ENCODE assay signal across 27 cellular contexts in the genomic region with DNA sequence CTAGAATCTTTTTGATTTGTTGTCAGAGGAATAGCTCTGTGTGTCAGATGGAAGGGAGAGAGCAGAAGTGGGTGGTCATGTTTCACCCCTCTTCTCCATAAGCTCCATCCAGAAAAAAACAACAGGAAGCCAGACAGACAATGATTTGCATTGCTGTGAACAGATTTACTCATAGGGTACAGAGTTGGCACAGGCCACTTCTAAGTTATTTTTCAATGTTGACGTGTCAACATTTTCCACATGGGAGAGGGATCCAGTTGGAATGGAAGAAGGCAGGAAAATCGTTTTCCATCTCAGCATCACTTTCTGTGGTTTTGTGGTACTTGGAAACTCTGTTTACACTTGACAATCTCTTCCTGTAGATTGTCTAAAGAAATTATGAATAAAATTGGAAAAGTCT.
A peak's percentile ranks its signal among the peaks of the same experiment; 100 is the strongest.
DNase-seq lines count a peak whose midpoint lies in the region; ATAC-seq and TF ChIP-seq lines count a peak whose summit lies in the region.
"Had no signal": no experiment of that assay in that cellular context is flagged by ENCODE, and none has a peak within 500 bp of the region (broad histone marks: within the 10 kb centered on the region; RNA-seq: fewer than 3 reads in every experiment).

No MANE protein-coding gene starts in this region.

- BruUV-seq in IMR-90 (replicated peaks; lab: Mats Ljungman, UMichigan) = no TSS peak

- no peak overlapping the region for H4K5ac ChIP-seq in IMR-90 (ENCODE audit: low read depth, low read length)

- H2BK120ac ChIP-seq in IMR-90 (ENCODE audit: low read depth, low read length) = no peak overlapping the region

- no peak overlapping the region; the same call in 1 of the 2 replicates for H3K56ac ChIP-seq in IMR-90 (ENCODE audit: extremely low read depth, insufficient read depth, low read length)

- dilution Hi-C loops in IMR-90 (cut with HindIII; ENCODE audit: low sequenced_read_pairs, unreplicated experiment) = no loop called here

- no peak overlapping the region for H4K91ac ChIP-seq in IMR-90 (ENCODE audit: insufficient read depth, low read depth, low read length)

- H3K18ac ChIP-seq in IMR-90 (ENCODE audit: low read depth, low read length) = no peak overlapping the region

- H4K20me1 ChIP-seq in IMR-90 (ENCODE audit: insufficient read depth, low read length) = no peaks in the 10 kb centered on the region

- H3K36me3 ChIP-seq in IMR-90 (ENCODE audit: control insufficient read depth, insufficient read depth, low read length) = no peaks in the 10 kb centered on the region
- H3K36me3 ChIP-seq: esophagus muscularis mucosa, ovary, right atrium auricular region had no signal

- CTCF ChIA-PET in IMR-90 (lab: Yijun Ruan, JAX) = interaction anchor here (1.3 kb wide), 1 partner anchor 17 kb away, joined by 4 read pairs; no protein-coding TSS in a partner anchor

- H3K27me3 ChIP-seq in IMR-90 (ENCODE audit: control insufficient read depth, insufficient read depth, low read length) (no peaks in the 10 kb centered on the region), right cardiac atrium (ENCODE audit: control insufficient read depth, insufficient read depth) (no peaks in the 10 kb centered on the region)
- H3K27me3 ChIP-seq: esophagus muscularis mucosa, ovary, right atrium auricular region had no signal

- no peak overlapping the region for H3K4ac ChIP-seq in IMR-90 (ENCODE audit: low read depth, low read length)

- POLR2A ChIA-PET in IMR-90 (lab: Charles Lee; ENCODE audit: unreplicated experiment) = no interaction called here

- peaks cover 4% of the 10 kb centered on the region for H3K4me1 ChIP-seq in IMR-90 (ENCODE audit: control insufficient read depth, insufficient read depth, low read length)
- H3K4me1 ChIP-seq in right cardiac atrium (ENCODE audit: control insufficient read depth, insufficient read depth, low read length) = no peaks in the 10 kb centered on the region
- H3K4me1 ChIP-seq: A549, esophagus muscularis mucosa, right atrium auricular region had no signal

- no peak overlapping the region for H2BK20ac ChIP-seq in IMR-90 (ENCODE audit: low read depth, low read length)

- no peak overlapping the region for H4K8ac ChIP-seq in IMR-90 (ENCODE audit: low read depth in 2 of 2, low read length in 2 of 2)

- WGBS in IMR-90 (ENCODE audit: extremely low coverage in 2 of 2, insufficient read length in 1 of 2), 2 experiments = no CpG with 5 or more reads among the region's 2 CpGs
- WGBS in right cardiac atrium = 42% methylated on average over 2 of the region's 2 CpGs

- no peak for TF ChIP-seq POLR2A in IMR-90 (IDR thresholded peaks at IDR 0.05; ENCODE audit: low read depth, low read length)

- peak overlapping the region; percentile 31; the same call in 1 of the 2 replicates for H3K14ac ChIP-seq in IMR-90 (replicated peaks; ENCODE audit: low read depth, low read length)

- no peak overlapping the region for H2AK5ac ChIP-seq in IMR-90 (ENCODE audit: low read depth, low read length)

- no peak overlapping the region for H3K23ac ChIP-seq in IMR-90 (ENCODE audit: low read depth, low read length)

- ATAC-seq in IMR-90 (ENCODE audit: low read depth) (no peak), right cardiac atrium (no peak)
- ATAC-seq: A549; activated CD4-positive, alpha-beta T cell treated with anti-CD3 and anti-CD28 coated beads for 36 hours; left cardiac atrium had no signal

- H3K4me2 ChIP-seq in IMR-90 (ENCODE audit: low read depth, low read length) = no peak overlapping the region
- H3K4me2 ChIP-seq: A549 had no signal

- TF ChIP-seq RAD21 in IMR-90 (IDR thresholded peaks at IDR 0.05; ENCODE audit: low read length) = no peak

- H2BK15ac ChIP-seq in IMR-90 (ENCODE audit: low read depth, low read length) = no peak overlapping the region

- H3K9ac ChIP-seq in IMR-90 (ENCODE audit: low read depth, low read length) = no peak overlapping the region

- H3K79me1 ChIP-seq in IMR-90 (ENCODE audit: low read depth in 1 of 2, low read length in 2 of 2) = peaks cover 6 to 23% of the 10 kb centered on the region in 2 experiments; a peak in 3 of 4 replicates

- intact Hi-C loops in IMR-90 (cut with micrococcal nuclease) (no loop called here), right cardiac atrium (cut with DNase I) (no loop called here)

- no peak overlapping the region for H2AFZ ChIP-seq in IMR-90 (replicated peaks; ENCODE audit: low read length, poor library complexity)

- no peak overlapping the region for H2AK9ac ChIP-seq in IMR-90 (replicated peaks; ENCODE audit: low read depth, low read length, poor library complexity)

- H2BK5ac ChIP-seq in IMR-90 (ENCODE audit: low read depth, low read length, poor library complexity, severe bottlenecking) = no peak overlapping the region

- H3K9me3 ChIP-seq in IMR-90 (ENCODE audit: control insufficient read depth, insufficient read depth, low read length) = no peaks in the 10 kb centered on the region
- no peaks in the 10 kb centered on the region for H3K9me3 ChIP-seq in right cardiac atrium (ENCODE audit: control insufficient read depth, low read length)
- H3K9me3 ChIP-seq: A549, esophagus muscularis mucosa, ovary, right atrium auricular region had no signal

- no peaks in the 10 kb centered on the region; the same call in 1 of the 2 replicates for H3K9me1 ChIP-seq in IMR-90 (ENCODE audit: insufficient read depth, low read length)

- H3K27ac ChIP-seq in IMR-90 (ENCODE audit: insufficient read depth, low read length) = no peak overlapping the region
- peak overlapping the region; percentile 71 for H3K27ac ChIP-seq in angular gyrus (ENCODE audit: low read depth, low read length)
- no peak overlapping the region for H3K27ac ChIP-seq in right cardiac atrium (ENCODE audit: low read length)
- H3K27ac ChIP-seq: A549, esophagus muscularis mucosa, ovary, right atrium auricular region had no signal

- no peak for TF ChIP-seq CTCF in AG09319 (IDR thresholded peaks at IDR 0.05; ENCODE audit: low read depth, low read length)
- no peak for TF ChIP-seq CTCF in IMR-90 (conservative IDR thresholded peaks at IDR 0.05; ENCODE audit: low read depth, low read length)
- no peak for TF ChIP-seq CTCF in fibroblast of the aortic adventitia (IDR thresholded peaks at IDR 0.05; ENCODE audit: insufficient read depth, low read length)

- peak; percentile 29 for DNase-seq in AG09319 (ENCODE audit: extremely low read depth, low read depth)
- DNase-seq in IMR-90 = no peak
- DNase-seq in fibroblast of the aortic adventitia (ENCODE audit: low read depth) = peak; percentile 75
- no peak for DNase-seq in Kasumi-1 (lab: John Stamatoyannopoulos, UW)
- DNase-seq in G401 (ENCODE audit: low spot score) = no peak
- DNase-seq in occipital lobe (lab: John Stamatoyannopoulos, UW) = no peak
- DNase-seq in right cardiac atrium = no peak
- DNase-seq: activated CD4-positive, alpha-beta T cell treated with anti-CD3 and anti-CD28 coated beads for 36 hours; activated CD8-positive, alpha-beta memory T cell treated with anti-CD3 and anti-CD28 coated beads for 24 hours; activated naive CD4-positive, alpha-beta T cell treated with anti-CD3 and anti-CD28 coated beads for 36 hours; activated T-cell treated with anti-CD3 and anti-CD28 coated beads, Interleukin-2, amount 50 U/mL, for 24 hours; amygdala; C1 segment of cervical spinal cord; glutamatergic neuron; H9; KG1; left cardiac atrium; mesendoderm; naive B cell; NCI-H187; NCI-H2227 treated with DMSO at 0.1 percent for 48 hours; ovary; Right ventricle myocardium superior had no signal

- H3K4me3 ChIP-seq in IMR-90 (ENCODE audit: insufficient read depth, low read depth, low read length) (no peak overlapping the region), fibroblast of the aortic adventitia (ENCODE audit: low read depth, low read length) (no peak overlapping the region), right cardiac atrium (ENCODE audit: low read length) (no peak overlapping the region)
- H3K4me3 ChIP-seq: A549, esophagus muscularis mucosa, ovary, right atrium auricular region had no signal

- in situ Hi-C loops in IMR-90 (cut with MboI; ENCODE audit: low sequenced_read_pairs) = no loop called here
- in situ Hi-C loops in G401 (cut with HindIII; ENCODE audit: low sequenced_read_pairs) = no loop called here

TF ChIP-seq in IMR-90, 13 proteins besides CTCF, POLR2A, EP300 and RAD21:
- no peak for TF ChIP-seq CEBPB (IDR thresholded peaks at IDR 0.05; ENCODE audit: low read depth, low read length)
- no peak for TF ChIP-seq MAZ (IDR thresholded peaks at IDR 0.05; ENCODE audit: borderline replicate concordance, low read depth, low read length)
- no peak for TF ChIP-seq SMC3 (IDR thresholded peaks at IDR 0.05; ENCODE audit: low read depth, low read length)
- no peak for TF ChIP-seq CHD1 (IDR thresholded peaks at IDR 0.05; ENCODE audit: low read depth, low read length)
- TF ChIP-seq RCOR1 (IDR thresholded peaks at IDR 0.05; ENCODE audit: insufficient replicate concordance, low read length) = no peak
- TF ChIP-seq, protein P1, sequence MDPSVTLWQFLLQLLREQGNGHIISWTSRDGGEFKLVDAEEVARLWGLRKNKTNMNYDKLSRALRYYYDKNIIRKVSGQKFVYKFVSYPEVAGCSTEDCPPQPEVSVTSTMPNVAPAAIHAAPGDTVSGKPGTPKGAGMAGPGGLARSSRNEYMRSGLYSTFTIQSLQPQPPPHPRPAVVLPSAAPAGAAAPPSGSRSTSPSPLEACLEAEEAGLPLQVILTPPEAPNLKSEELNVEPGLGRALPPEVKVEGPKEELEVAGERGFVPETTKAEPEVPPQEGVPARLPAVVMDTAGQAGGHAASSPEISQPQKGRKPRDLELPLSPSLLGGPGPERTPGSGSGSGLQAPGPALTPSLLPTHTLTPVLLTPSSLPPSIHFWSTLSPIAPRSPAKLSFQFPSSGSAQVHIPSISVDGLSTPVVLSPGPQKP (IDR thresholded peaks at IDR 0.05; ENCODE audit: borderline replicate concordance, low read depth, low read length) = no peak
- no peak for TF ChIP-seq RFX5 (IDR thresholded peaks at IDR 0.05; ENCODE audit: low read depth, low read length)
- no peak for TF ChIP-seq BHLHE40 (IDR thresholded peaks at IDR 0.05; ENCODE audit: low read depth, low read length)
- no peak for TF ChIP-seq FOS (IDR thresholded peaks at IDR 0.05; ENCODE audit: low read depth, low read length)
- TF ChIP-seq, protein P2, sequence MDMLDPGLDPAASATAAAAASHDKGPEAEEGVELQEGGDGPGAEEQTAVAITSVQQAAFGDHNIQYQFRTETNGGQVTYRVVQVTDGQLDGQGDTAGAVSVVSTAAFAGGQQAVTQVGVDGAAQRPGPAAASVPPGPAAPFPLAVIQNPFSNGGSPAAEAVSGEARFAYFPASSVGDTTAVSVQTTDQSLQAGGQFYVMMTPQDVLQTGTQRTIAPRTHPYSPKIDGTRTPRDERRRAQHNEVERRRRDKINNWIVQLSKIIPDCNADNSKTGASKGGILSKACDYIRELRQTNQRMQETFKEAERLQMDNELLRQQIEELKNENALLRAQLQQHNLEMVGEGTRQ (IDR thresholded peaks at IDR 0.05; ENCODE audit: low read depth, low read length) = no peak
- TF ChIP-seq NFE2L2 (IDR thresholded peaks at IDR 0.05; ENCODE audit: low read depth, low read length) = no peak
- no peak for TF ChIP-seq MXI1 (IDR thresholded peaks at IDR 0.05; ENCODE audit: borderline replicate concordance, low read depth, low read length)

Comparison
In these comparisons a context has a peak if more than half of its experiments do, and no peak if none do; other contexts are left out.
1. DNase-seq: peak in AG09319 (single experiment) and fibroblast of the aortic adventitia (single experiment); none in IMR-90 (single experiment), Kasumi-1 (0 of 2), G401 (single experiment), occipital lobe (single experiment) and right cardiac atrium (0 of 3).